In the genomic region with DNA sequence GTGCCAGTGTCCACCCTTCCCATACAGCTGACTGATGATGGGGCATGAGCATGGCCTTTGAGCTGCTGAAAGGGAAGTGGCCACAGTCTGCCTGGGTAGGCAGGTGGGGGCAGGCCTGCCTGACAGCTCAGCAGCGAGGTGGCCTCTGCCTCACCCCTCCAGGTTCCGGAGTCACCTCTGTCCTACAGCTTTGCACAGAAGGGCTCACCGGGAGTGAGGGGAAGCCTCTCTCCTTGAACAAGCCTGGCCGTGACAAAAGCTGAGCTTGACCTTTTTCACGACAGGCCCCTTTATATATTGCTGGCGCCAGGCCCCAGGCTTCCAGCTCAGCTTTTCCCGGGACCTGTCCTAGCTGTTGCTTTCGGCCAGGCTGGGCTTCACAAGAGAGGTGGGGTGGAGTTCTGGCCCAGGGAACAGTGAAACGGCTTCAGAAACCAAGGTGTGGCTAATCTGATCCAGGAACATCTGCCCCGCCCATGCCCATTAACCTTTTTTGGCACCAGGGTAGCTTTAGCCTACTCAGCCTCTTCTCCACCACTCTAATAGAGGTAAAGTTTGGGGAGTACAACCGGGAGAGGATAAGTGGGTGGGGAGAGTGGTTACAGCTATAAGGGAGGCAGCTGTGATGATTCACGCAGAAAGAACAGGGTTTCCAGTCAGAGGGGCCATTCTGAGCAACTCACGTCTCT, we compare ENCODE assay signal across 10 cellular contexts. TPM values are rescaled to one million over a fixed set of nuclear protein-coding genes. Genes with fewer than 3 reads are reported as not detected.
A peak's percentile ranks its signal among the peaks of the same experiment; 100 is the strongest.
DNase-seq lines count a peak whose midpoint lies in the region; ATAC-seq and TF ChIP-seq lines count a peak whose summit lies in the region.
"Had no signal": no experiment of that assay in that cellular context is flagged by ENCODE, and none has a peak within 500 bp of the region (broad histone marks: within the 10 kb centered on the region; RNA-seq: fewer than 3 reads in every experiment).

No MANE protein-coding gene starts in this region.

- intact Hi-C loops in Right ventricle myocardium superior (cut with DNase I) = no loop called here
- intact Hi-C loops in upper lobe of right lung (cut with DNase I) = no loop called here
- intact Hi-C loops in A673 (cut with micrococcal nuclease; ENCODE audit: unreplicated experiment) = no loop called here

- ATAC-seq in Right ventricle myocardium superior (ENCODE audit: poor library complexity) (no peak), lung (ENCODE audit: insufficient read depth, low FRiP score) (peak; percentile 78), upper lobe of right lung (peak; percentile 74)

- no peaks in the 10 kb centered on the region for H3K27me3 Mint-ChIP-seq in activated naive CD8-positive, alpha-beta T cell treated with anti-CD3 and anti-CD28 coated beads for 36 hours

- H3K27ac ChIP-seq in right atrium auricular region = peak overlapping the region; percentile 57 to 61
- peak overlapping the region; percentile 34 to 89 for H3K27ac ChIP-seq in lung (ENCODE audit: low read depth in 1 of 2, low read length in 1 of 2)
- peak overlapping the region; percentile 75 for H3K27ac ChIP-seq in upper lobe of right lung
- H3K27ac ChIP-seq in A673 (ENCODE audit: low read depth, low read length, poor library complexity, severe bottlenecking) = no peak overlapping the region
- H3K27ac ChIP-seq: SK-N-MC had no signal

- POLR2A ChIA-PET in A673 (lab: Charles Lee; ENCODE audit: low non-redundant PET) = no interaction called here

- WGBS in lung, 2 donors = 52 to 78% methylated on average over 13 of the region's 13 CpGs

- CTCF ChIA-PET in A673 (lab: Charles Lee) = no interaction called here

- DNase-seq in right atrium auricular region (ENCODE audit: low spot score) (no peak), Right ventricle myocardium superior (no peak), lung (ENCODE audit: low spot score) (peak; percentile 90), upper lobe of right lung (peak; percentile 86), A673 (ENCODE audit: low spot score) (no peak), GM20000 (ENCODE audit: low spot score) (no peak), NOMO-1 (lab: John Stamatoyannopoulos, UW; ENCODE audit: unreplicated experiment in 2 of 2) (no peak)
- no peak for DNase-seq in activated naive CD8-positive, alpha-beta T cell treated with anti-CD3 and anti-CD28 coated beads for 36 hours
- DNase-seq: DND-41 had no signal

- no peaks in the 10 kb centered on the region for H3K36me3 Mint-ChIP-seq in activated naive CD8-positive, alpha-beta T cell treated with anti-CD3 and anti-CD28 coated beads for 36 hours

- H3K9me3 ChIP-seq in right atrium auricular region = no peaks in the 10 kb centered on the region
- no peaks in the 10 kb centered on the region for H3K9me3 ChIP-seq in lung (ENCODE audit: control insufficient read depth in 2 of 2, insufficient read depth in 1 of 2, low read length in 1 of 2)
- H3K9me3 ChIP-seq in upper lobe of right lung = no peaks in the 10 kb centered on the region
- no peaks in the 10 kb centered on the region for H3K9me3 ChIP-seq in A673 (ENCODE audit: low read depth, low read length, poor library complexity, severe bottlenecking)

- H3K4me1 Mint-ChIP-seq in activated naive CD8-positive, alpha-beta T cell treated with anti-CD3 and anti-CD28 coated beads for 36 hours = peaks cover 27% of the 10 kb centered on the region

- H3K4me1 ChIP-seq in right atrium auricular region (peaks cover 0 to 35% of the 10 kb centered on the region in 2 donors), lung (ENCODE audit: control insufficient read depth in 2 of 2, insufficient read depth in 2 of 2, low read length in 2 of 2) (peaks cover 4 to 16% of the 10 kb centered on the region in 2 donors), upper lobe of right lung (peaks cover 27% of the 10 kb centered on the region), A673 (ENCODE audit: insufficient read depth, low read length, poor library complexity, severe bottlenecking) (no peaks in the 10 kb centered on the region)

- H3K4me3 ChIP-seq in right atrium auricular region (no peak overlapping the region), lung (no peak overlapping the region), upper lobe of right lung (no peak overlapping the region), A673 (ENCODE audit: low read depth, low read length, poor library complexity, severe bottlenecking) (no peak overlapping the region)
- H3K4me3 ChIP-seq: SK-N-MC had no signal

- H3K27ac Mint-ChIP-seq in activated naive CD8-positive, alpha-beta T cell treated with anti-CD3 and anti-CD28 coated beads for 36 hours = peak overlapping the region; percentile 75

- no peaks in the 10 kb centered on the region for H3K9me3 Mint-ChIP-seq in activated naive CD8-positive, alpha-beta T cell treated with anti-CD3 and anti-CD28 coated beads for 36 hours

- no TSS peak for BruUV-seq in A673 (replicated peaks; lab: Mats Ljungman, UMichigan)

- no peak overlapping the region for H3K4me3 Mint-ChIP-seq in activated naive CD8-positive, alpha-beta T cell treated with anti-CD3 and anti-CD28 coated beads for 36 hours

- TF ChIP-seq CTCF in right atrium auricular region (IDR thresholded peaks at IDR 0.05) (no peak), lung (IDR thresholded peaks at IDR 0.05; ENCODE audit: control extremely low read depth, extremely low read depth) (no peak), upper lobe of right lung (IDR thresholded peaks at IDR 0.05) (no peak), A673 (conservative IDR thresholded peaks at IDR 0.05; ENCODE audit: low read depth, low read length) (no peak), GM20000 (IDR thresholded peaks at IDR 0.05; ENCODE audit: extremely low read depth, missing control alignments) (no peak)

- H3K36me3 ChIP-seq in right atrium auricular region (no peaks in the 10 kb centered on the region), lung (ENCODE audit: control insufficient read depth in 2 of 2, insufficient read depth in 2 of 2, low read length in 2 of 2) (no peaks in the 10 kb centered on the region), upper lobe of right lung (no peaks in the 10 kb centered on the region), A673 (ENCODE audit: insufficient read depth, low read length, poor library complexity, severe bottlenecking) (no peaks in the 10 kb centered on the region)

- no peaks in the 10 kb centered on the region for H3K27me3 ChIP-seq in right atrium auricular region
- H3K27me3 ChIP-seq in lung (ENCODE audit: control insufficient read depth, insufficient read depth) = no peaks in the 10 kb centered on the region
- H3K27me3 ChIP-seq in upper lobe of right lung = no peaks in the 10 kb centered on the region
- H3K27me3 ChIP-seq in A673 (replicated peaks; ENCODE audit: insufficient read depth, low read depth, low read length, poor library complexity) = no peaks in the 10 kb centered on the region

RNA-seq across cellular contexts. Expression of gene C6orf132, which starts 42.9 kb away (rescaled TPM):
- total RNA-seq in right atrium auricular region (1 to 10 TPM; 1.9 to 2.8 TPM), Right ventricle myocardium superior (1.9 TPM), lung (10 to 100 TPM in 1 of 2 donors, 1 to 10 TPM in 1; 5.9 to 33.1 TPM), upper lobe of right lung (11.5 TPM), A673 (2021) (0.04 and 0.15 TPM in 2 replicates)
- under 1 TPM; 0.18 to 0.19 TPM for total RNA-seq in activated naive CD8-positive, alpha-beta T cell treated with anti-CD3 and anti-CD28 coated beads for 36 hours
- polyA plus RNA-seq in lung = 10 to 100 TPM; 11.3 to 26.1 TPM

RNA-seq across cellular contexts. Expression of gene TAF8, which starts 49.2 kb away (rescaled TPM):
- 10 to 100 TPM; 21.9 to 35.8 TPM for total RNA-seq in right atrium auricular region
- total RNA-seq in Right ventricle myocardium superior = 28.7 TPM
- total RNA-seq in activated naive CD8-positive, alpha-beta T cell treated with anti-CD3 and anti-CD28 coated beads for 36 hours = 10 to 100 TPM; 40.4 to 45.1 TPM
- 10 to 100 TPM; 19.8 to 26.7 TPM for total RNA-seq in lung
- polyA plus RNA-seq in lung = 10 to 100 TPM; 14.0 to 14.2 TPM
- 31.1 TPM for total RNA-seq in upper lobe of right lung
- total RNA-seq in A673 (2021) = 22.5 and 26.0 TPM in 2 replicates

Comparison
In these comparisons a context has a peak if more than half of its experiments do, and no peak if none do; other contexts are left out.
1. DNase-seq: peak in lung (single experiment) and upper lobe of right lung (single experiment); none in right atrium auricular region (single experiment), Right ventricle myocardium superior (single experiment), activated naive CD8-positive, alpha-beta T cell treated with anti-CD3 and anti-CD28 coated beads for 36 hours (single experiment), A673 (single experiment), GM20000 (single experiment) and NOMO-1 (0 of 2).